In the genomic region with DNA sequence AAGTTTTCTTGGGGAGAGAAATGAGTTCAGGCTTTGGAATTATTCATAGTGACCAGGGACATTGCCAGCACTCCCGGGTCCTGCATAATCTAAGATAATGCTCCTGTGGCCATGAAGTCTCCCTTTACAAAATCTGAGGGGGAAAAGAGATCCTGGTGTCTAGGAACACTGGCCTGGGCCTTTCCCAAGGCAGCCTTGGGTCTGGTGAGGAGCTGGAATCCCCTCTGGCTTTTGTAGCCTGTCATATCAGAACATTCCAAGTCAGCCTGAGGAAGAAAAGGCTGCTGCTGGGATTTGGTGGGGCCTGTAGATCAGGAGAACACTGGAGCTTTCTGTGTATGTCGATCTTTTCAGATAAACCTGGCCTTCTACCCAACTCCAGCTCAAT, we compare ENCODE assay signal across 8 cellular contexts. TPM values are rescaled to one million over a fixed set of nuclear protein-coding genes. Genes with fewer than 3 reads are reported as not detected.
DNase-seq lines count a peak whose midpoint lies in the region; ATAC-seq, FAIRE-seq and TF ChIP-seq lines count a peak whose summit lies in the region.

No MANE protein-coding gene starts in this region.

- dilution Hi-C loops in mammary epithelial cell (cut with HindIII; ENCODE audit: low sequenced_read_pairs), result no loop called here

- no peak overlapping the region for H3K9ac ChIP-seq in mammary epithelial cell (ENCODE audit: insufficient read depth, low read length)

- no peaks in the 10 kb centered on the region for H3K9me3 ChIP-seq in A673 (ENCODE audit: low read depth, low read length, poor library complexity, severe bottlenecking)
- H3K9me3 ChIP-seq in mammary epithelial cell (replicated peaks; ENCODE audit: insufficient read depth, low read length), result no peaks in the 10 kb centered on the region
- no peaks in the 10 kb centered on the region for H3K9me3 ChIP-seq in small intestine (ENCODE audit: control insufficient read depth, low read depth)

- peak overlapping the region; percentile 98 for H3K4me3 Mint-ChIP-seq in natural killer cell treated with Interleukin-12 subunit alpha and Interleukin-12 subunit beta and Interleukin-15 and Interleukin-18, amount 100 ng/mL, for 72 hours

- H3K9me3 Mint-ChIP-seq in natural killer cell treated with Interleukin-12 subunit alpha and Interleukin-12 subunit beta and Interleukin-15 and Interleukin-18, amount 100 ng/mL, for 72 hours, result no peaks in the 10 kb centered on the region

- peaks cover 32% of the 10 kb centered on the region for H3K79me2 ChIP-seq in mammary epithelial cell (ENCODE audit: insufficient read depth, low read length)

- TF ChIP-seq CTCF in A673 (conservative IDR thresholded peaks at IDR 0.05; ENCODE audit: low read depth, low read length), result no peak
- TF ChIP-seq CTCF in mammary epithelial cell (conservative IDR thresholded peaks at IDR 0.05 in 1 of 2, IDR thresholded peaks at IDR 0.05 in 1 of 2; ENCODE audit: extremely low read depth in 1 of 2, insufficient read depth in 1 of 2, low read depth in 1 of 2, low read length in 2 of 2), result no peak

- H3K27me3 ChIP-seq in A673 (replicated peaks; ENCODE audit: insufficient read depth, low read depth, low read length, poor library complexity), result no peaks in the 10 kb centered on the region
- H3K27me3 ChIP-seq in mammary epithelial cell (ENCODE audit: insufficient read depth, low read length), result no peaks in the 10 kb centered on the region
- H3K27me3 ChIP-seq in small intestine (ENCODE audit: control insufficient read depth in 2 of 2, insufficient read depth in 2 of 2, low read length in 2 of 2), result no peaks in the 10 kb centered on the region

- ATAC-seq in natural killer cell treated with Interleukin-12 subunit alpha and Interleukin-12 subunit beta and Interleukin-15 and Interleukin-18, amount 100 ng/mL, for 72 hours, result no peak
- ATAC-seq in GM21526 (IDR thresholded peaks at IDR 0.05; ENCODE audit: low FRiP score, unreplicated experiment) (no peak), GM19023 (IDR thresholded peaks at IDR 0.05; ENCODE audit: unreplicated experiment) (no peak), left lobe of liver (no peak)

- no peak for FAIRE-seq in small intestine (lab: Jason Lieb, UNC)

- DNase-seq in A673 (ENCODE audit: low spot score), result no peak
- no peak for DNase-seq in Jurkat, Clone E6-1 (ENCODE audit: low read depth, low spot score)
- no peak for DNase-seq in mammary epithelial cell
- no peak for DNase-seq in natural killer cell treated with Interleukin-12 subunit alpha and Interleukin-12 subunit beta and Interleukin-15 and Interleukin-18, amount 100 ng/mL, for 72 hours (ENCODE audit: low spot score)
- no peak for DNase-seq in small intestine
- DNase-seq in left lobe of liver (ENCODE audit: low spot score), result no peak

- CTCF ChIA-PET in A673 (lab: Charles Lee) (no interaction called here), mammary epithelial cell (lab: Charles Lee; ENCODE audit: low non-redundant PET) (interaction anchor here (0.6 kb wide), 1 partner anchor 92 kb away, joined by 5 read pairs; no protein-coding TSS in a partner anchor)

- BruUV-seq in A673 (replicated peaks; lab: Mats Ljungman, UMichigan) (no TSS peak), mammary epithelial cell (replicated peaks; lab: Mats Ljungman, UMichigan) (no TSS peak)

- peak overlapping the region; percentile 91 to 93 for H3K27ac Mint-ChIP-seq in natural killer cell treated with Interleukin-12 subunit alpha and Interleukin-12 subunit beta and Interleukin-15 and Interleukin-18, amount 100 ng/mL, for 72 hours

- H3K27ac ChIP-seq in A673 (ENCODE audit: low read depth, low read length, poor library complexity, severe bottlenecking), result peak overlapping the region; percentile 97
- no peak overlapping the region for H3K27ac ChIP-seq in mammary epithelial cell (ENCODE audit: insufficient read depth, low read depth, low read length)
- H3K27ac ChIP-seq in small intestine (ENCODE audit: low read depth in 1 of 2, low read length in 1 of 2), result peak overlapping the region in 1 of 2 donors; percentile 94

- intact Hi-C loops in A673 (cut with micrococcal nuclease; ENCODE audit: unreplicated experiment), result no loop called here
- intact Hi-C loops in mammary epithelial cell (cut with micrococcal nuclease), result no loop called here

- peak overlapping the region; percentile 93 for H2AFZ ChIP-seq in mammary epithelial cell (ENCODE audit: low read depth, low read length)

- in situ Hi-C loops in mammary epithelial cell (cut with MboI; ENCODE audit: low sequenced_read_pairs in 2 of 2), result no loop called here

- no peaks in the 10 kb centered on the region for H3K27me3 Mint-ChIP-seq in natural killer cell treated with Interleukin-12 subunit alpha and Interleukin-12 subunit beta and Interleukin-15 and Interleukin-18, amount 100 ng/mL, for 72 hours

- peaks cover 31 to 33% of the 10 kb centered on the region in 2 donors for H3K4me1 Mint-ChIP-seq in natural killer cell treated with Interleukin-12 subunit alpha and Interleukin-12 subunit beta and Interleukin-15 and Interleukin-18, amount 100 ng/mL, for 72 hours (ENCODE audit: low read depth in 2 of 2)

- H3K4me3 ChIP-seq in A673 (ENCODE audit: low read depth, low read length, poor library complexity, severe bottlenecking) (no peak overlapping the region), mammary epithelial cell (replicated peaks in 1 of 3; ENCODE audit: insufficient read depth in 1 of 3, low read depth in 2 of 3, low read length in 3 of 3) (no peak overlapping the region), small intestine (ENCODE audit: low read depth in 1 of 2, low read length in 2 of 2) (peak overlapping the region in 1 of 2 donors; percentile 6)
- H3K4me3 ChIP-seq in Jurkat, Clone E6-1 (ENCODE audit: low read length), result peak overlapping the region; percentile 71

- H3K36me3 Mint-ChIP-seq in natural killer cell treated with Interleukin-12 subunit alpha and Interleukin-12 subunit beta and Interleukin-15 and Interleukin-18, amount 100 ng/mL, for 72 hours, result no peaks in the 10 kb centered on the region

- peak overlapping the region; percentile 0 for H3K4me2 ChIP-seq in mammary epithelial cell (ENCODE audit: insufficient read depth, low read depth, low read length)

- H4K20me1 ChIP-seq in mammary epithelial cell (ENCODE audit: insufficient read depth, low read length), result peaks cover 6% of the 10 kb centered on the region

- H3K36me3 ChIP-seq in A673 (ENCODE audit: insufficient read depth, low read length, poor library complexity, severe bottlenecking) (no peaks in the 10 kb centered on the region), mammary epithelial cell (ENCODE audit: insufficient read depth, low read length) (no peaks in the 10 kb centered on the region), small intestine (ENCODE audit: control insufficient read depth in 2 of 2, insufficient read depth in 2 of 2, low read length in 2 of 2) (no peaks in the 10 kb centered on the region)

- H3K4me1 ChIP-seq in A673 (ENCODE audit: insufficient read depth, low read length, poor library complexity, severe bottlenecking), result peaks cover 46% of the 10 kb centered on the region
- peaks cover 36% of the 10 kb centered on the region for H3K4me1 ChIP-seq in mammary epithelial cell (ENCODE audit: insufficient read depth, low read length)
- H3K4me1 ChIP-seq in small intestine (ENCODE audit: control insufficient read depth in 2 of 2, insufficient read depth in 1 of 2, low read depth in 1 of 2, low read length in 1 of 2), result peaks cover 4 to 14% of the 10 kb centered on the region in 2 donors

- POLR2A ChIA-PET in A673 (lab: Charles Lee; ENCODE audit: low non-redundant PET), result no interaction called here

- WGBS in mammary epithelial cell (ENCODE audit: low coverage, missing lambda C conversion rate), result 30% methylated on average over 2 of the region's 2 CpGs
- 31 to 39% (median 35%) methylated on average over 2 of the region's 2 CpGs for WGBS in small intestine, 3 donors

RNA-seq across cellular contexts. Expression of a gene that starts 1.6 kb away (rescaled TPM):
- total RNA-seq in A673 (2021), result 120 and 123 TPM in 2 replicates
- polyA plus RNA-seq in Jurkat, Clone E6-1 (2012; ENCODE audit: insufficient read depth, insufficient read length), result 68.1 TPM
- total RNA-seq in mammary epithelial cell, result 10 to 100 TPM; 29.7 to 50.4 TPM
- 16.1 TPM for polyA plus RNA-seq in mammary epithelial cell
- polyA minus RNA-seq in mammary epithelial cell, result 76.0 TPM
- total RNA-seq in natural killer cell treated with Interleukin-12 subunit alpha and Interleukin-12 subunit beta and Interleukin-15 and Interleukin-18, amount 100 ng/mL, for 72 hours, result 100 to 1,000 TPM; 132 to 196 TPM
- polyA plus RNA-seq in small intestine, result 10 to 100 TPM in 2 of 3 donors, 1 to 10 TPM in 1; 7.8 to 23.7 (median 13.6) TPM
- total RNA-seq in left lobe of liver, result 27.0 TPM
